In genomic region chr17:30706646-30707335, GRCh38 we compare ENCODE assay signal across 8 cellular contexts.
DNase-seq lines count a peak whose midpoint lies in the region; ATAC-seq and TF ChIP-seq lines count a peak whose summit lies in the region.
"Not testable (repeated sequence)": the region's sequence is repeated elsewhere in the genome, so short reads cannot be mapped to it uniquely, and the experiment has no call there.

No MANE protein-coding gene starts in this region.

- not testable (repeated sequence) for H3K56ac ChIP-seq in H9 (ENCODE audit: insufficient read length, low read depth, low read length)

- WGBS in H9 (ENCODE audit: extremely low coverage, insufficient read length, low lambda C conversion rate): no CpG with 5 or more reads among the region's 9 CpGs

- not testable (repeated sequence) for H2BK120ac ChIP-seq in H9 (ENCODE audit: low read depth, low read length, poor library complexity, severe bottlenecking)

- H3K4ac ChIP-seq in H9 (ENCODE audit: low read depth, low read length): not testable (repeated sequence)

- not testable (repeated sequence) for H3K36me3 ChIP-seq in SK-N-MC (ENCODE audit: insufficient read depth, low read length); iPS-15b (ENCODE audit: control insufficient read depth, insufficient read depth, low read length)

- not testable (repeated sequence) for H2AFZ ChIP-seq in H9 (ENCODE audit: low read length)

- not testable (repeated sequence) for H4K8ac ChIP-seq in H9 (replicated peaks; ENCODE audit: insufficient read length, low read depth, low read length)

- H3K27me3 Mint-ChIP-seq in CD4-positive, alpha-beta T cell; H9 (ENCODE audit: low read depth): not testable (repeated sequence)
- peaks cover 16% of the 10 kb centered on the region for H3K27me3 Mint-ChIP-seq in brain
- peaks cover 2 to 16% (median 4%) of the 10 kb centered on the region in 5 donors for H3K27me3 Mint-ChIP-seq in naive thymus-derived CD8-positive, alpha-beta T cell

- H3K79me2 ChIP-seq in H9 (ENCODE audit: insufficient read depth, low read length): peaks cover 15% of the 10 kb centered on the region; the same call in 1 of the 2 replicates

- not testable (repeated sequence) for H3K23me2 ChIP-seq in H9 (ENCODE audit: insufficient read length, low read depth, low read length, poor library complexity, severe bottlenecking)

- peak overlapping the region; percentile 93 for H3K4me3 ChIP-seq in SK-N-MC
- H3K4me3 ChIP-seq in iPS-15b (ENCODE audit: low read depth, low read length): peak overlapping the region; percentile 83

- peak overlapping the region; percentile 72 for H3K4me3 Mint-ChIP-seq in CD4-positive, alpha-beta T cell
- H3K4me3 Mint-ChIP-seq in H9: peak overlapping the region; percentile 95 to 99
- H3K4me3 Mint-ChIP-seq in brain: peak overlapping the region; percentile 95 to 99 (median 96)
- H3K4me3 Mint-ChIP-seq in naive thymus-derived CD8-positive, alpha-beta T cell: peak overlapping the region in 9 of 10 donors; percentile 8 to 99 (median 95)
- peak overlapping the region; percentile 97 for H3K4me3 Mint-ChIP-seq in stimulated activated effector memory CD8-positive, alpha-beta T cell treated with anti-CD3 and anti-CD28 coated beads, Interleukin-12 subunit alpha, Interleukin-12 subunit beta, amount 100 ng/mL, for 72 hours

- not testable (repeated sequence) for H2BK15ac ChIP-seq in H9 (ENCODE audit: low read depth, low read length)

- H4K91ac ChIP-seq in H9 (ENCODE audit: insufficient read length, low read depth, low read length): not testable (repeated sequence)

- H4K5ac ChIP-seq in H9 (ENCODE audit: insufficient read length, low read depth, low read length): not testable (repeated sequence)

- not testable (repeated sequence) for H2BK20ac ChIP-seq in H9 (ENCODE audit: low read depth, low read length, poor library complexity, severe bottlenecking)

- not testable (repeated sequence) for DNase-seq in CD4-positive, alpha-beta T cell; H9; SK-N-MC (ENCODE audit: low read depth, low spot score); stimulated activated effector memory CD8-positive, alpha-beta T cell treated with anti-CD3 and anti-CD28 coated beads, Interleukin-12 subunit alpha, Interleukin-12 subunit beta, amount 100 ng/mL, for 72 hours (ENCODE audit: low spot score in 2 of 2)
- peak; percentile 25 for DNase-seq in MV-4-11 (lab: John Stamatoyannopoulos, UW)
- DNase-seq in naive thymus-derived CD8-positive, alpha-beta T cell: peak in 1 of 10 donors; percentile 7

- POLR2A ChIA-PET in CD4-positive, alpha-beta T cell (lab: Charles Lee): interaction anchor here (1.0 kb wide), 1 partner anchor 117 kb away, joined by 3 read pairs; no protein-coding TSS in a partner anchor
- POLR2A ChIA-PET in naive thymus-derived CD8-positive, alpha-beta T cell (lab: Charles Lee): interaction anchor here (1.2 kb wide), 1 partner anchor 24 kb away, joined by 3 read pairs; no protein-coding TSS in a partner anchor

- CTCF ChIA-PET in CD4-positive, alpha-beta T cell (lab: Charles Lee): not testable (repeated sequence)

- intact Hi-C loops in CD4-positive, alpha-beta T cell (cut with DNase I, micrococcal nuclease): not testable (repeated sequence)

- not testable (repeated sequence) for ATAC-seq in CD4-positive, alpha-beta T cell (ENCODE audit: poor library complexity); naive thymus-derived CD8-positive, alpha-beta T cell; stimulated activated effector memory CD8-positive, alpha-beta T cell treated with anti-CD3 and anti-CD28 coated beads, Interleukin-12 subunit alpha, Interleukin-12 subunit beta, amount 100 ng/mL, for 72 hours

- H2BK5ac ChIP-seq in H9 (ENCODE audit: insufficient read length, low read length): not testable (repeated sequence)

- not testable (repeated sequence) for H3T11ph ChIP-seq in H9 (ENCODE audit: low read length)

- not testable (repeated sequence) for H3K14ac ChIP-seq in H9 (ENCODE audit: insufficient read depth, low read length)

- not testable (repeated sequence) for H3K9me3 Mint-ChIP-seq in CD4-positive, alpha-beta T cell; H9; brain; naive thymus-derived CD8-positive, alpha-beta T cell; stimulated activated effector memory CD8-positive, alpha-beta T cell treated with anti-CD3 and anti-CD28 coated beads, Interleukin-12 subunit alpha, Interleukin-12 subunit beta, amount 100 ng/mL, for 72 hours

- H3K4me1 ChIP-seq in H9 (ENCODE audit: insufficient read depth, low read length); iPS-15b (ENCODE audit: control insufficient read depth, insufficient read depth, low read length): not testable (repeated sequence)

- H4K20me1 ChIP-seq in H9 (ENCODE audit: control insufficient read depth, insufficient read depth, insufficient read length): not testable (repeated sequence)

- not testable (repeated sequence) for TF ChIP-seq CTCF in CD4-positive, alpha-beta T cell (IDR thresholded peaks at IDR 0.05); H9 (conservative IDR thresholded peaks at IDR 0.05); brain (conservative IDR thresholded peaks at IDR 0.05)

- H2AK5ac ChIP-seq in H9 (ENCODE audit: insufficient read length, low read length): not testable (repeated sequence)

- not testable (repeated sequence) for H2BK12ac ChIP-seq in H9 (ENCODE audit: insufficient read length, low read depth, low read length)

- not testable (repeated sequence) for H3K23ac ChIP-seq in H9 (ENCODE audit: insufficient read length, low read depth, low read length)

- not testable (repeated sequence) for H3K27ac Mint-ChIP-seq in CD4-positive, alpha-beta T cell; naive thymus-derived CD8-positive, alpha-beta T cell; stimulated activated effector memory CD8-positive, alpha-beta T cell treated with anti-CD3 and anti-CD28 coated beads, Interleukin-12 subunit alpha, Interleukin-12 subunit beta, amount 100 ng/mL, for 72 hours
- peak overlapping the region; percentile 99 to 100 (median 100); a peak in 6 of 7 replicates for H3K27ac Mint-ChIP-seq in H9
- H3K27ac Mint-ChIP-seq in brain: peak overlapping the region; percentile 100

- H3K36me3 Mint-ChIP-seq in CD4-positive, alpha-beta T cell (ENCODE audit: low read depth): peaks cover 17% of the 10 kb centered on the region
- H3K36me3 Mint-ChIP-seq in H9 (ENCODE audit: insufficient read depth in 1 of 3, low read depth in 3 of 3): peaks cover 0 to 22% (median 11%) of the 10 kb centered on the region in 3 experiments; a peak in 6 of 7 replicates
- not testable (repeated sequence) for H3K36me3 Mint-ChIP-seq in brain; naive thymus-derived CD8-positive, alpha-beta T cell; stimulated activated effector memory CD8-positive, alpha-beta T cell treated with anti-CD3 and anti-CD28 coated beads, Interleukin-12 subunit alpha, Interleukin-12 subunit beta, amount 100 ng/mL, for 72 hours

- H3K27me3 ChIP-seq in CD4-positive, alpha-beta T cell (ENCODE audit: control insufficient read depth, insufficient read depth, low read length); H9 (ENCODE audit: insufficient read depth, low read length); iPS-15b (ENCODE audit: control insufficient read depth, insufficient read depth, low read length): not testable (repeated sequence)

- not testable (repeated sequence) for H3K9ac ChIP-seq in H9 (ENCODE audit: extremely low read depth, insufficient read length, low read length); SK-N-MC (ENCODE audit: insufficient read length)
- H3K9ac ChIP-seq in iPS-15b (ENCODE audit: low read depth, low read length): peak overlapping the region; percentile 3

- not testable (repeated sequence) for H3K79me1 ChIP-seq in H9 (ENCODE audit: insufficient read depth, low read depth, low read length, poor library complexity, severe bottlenecking)

- H3K18ac ChIP-seq in H9 (ENCODE audit: insufficient read length, low read depth, low read length): not testable (repeated sequence)

- H3K27ac ChIP-seq in CD4-positive, alpha-beta T cell (ENCODE audit: low read depth, low read length); H9 (ENCODE audit: insufficient read length, low read depth, low read length): not testable (repeated sequence)
- 0 out of 2 replicates have a peak overlapping the region, but pooled peaks have one; percentile 31 for H3K27ac ChIP-seq in SK-N-MC

- H3K4me2 ChIP-seq in H9 (ENCODE audit: insufficient read depth, insufficient read length, low read length): peak overlapping the region; percentile 62

- not testable (repeated sequence) for H3K9me3 ChIP-seq in CD4-positive, alpha-beta T cell (ENCODE audit: control insufficient read depth, low read length); H9 (ENCODE audit: control insufficient read depth, low read depth, low read length); SK-N-MC (ENCODE audit: low read depth, low read length); iPS-15b (ENCODE audit: control insufficient read depth, insufficient read depth, low read length)

- H3K4me1 Mint-ChIP-seq in CD4-positive, alpha-beta T cell (ENCODE audit: low read depth): peaks cover 34% of the 10 kb centered on the region
- H3K4me1 Mint-ChIP-seq in H9: peaks cover 30 to 43% of the 10 kb centered on the region in 2 experiments
- H3K4me1 Mint-ChIP-seq in brain: peaks cover 35% of the 10 kb centered on the region
- H3K4me1 Mint-ChIP-seq in naive thymus-derived CD8-positive, alpha-beta T cell: peaks cover 26 to 46% (median 38%) of the 10 kb centered on the region in 4 donors
- H3K4me1 Mint-ChIP-seq in stimulated activated effector memory CD8-positive, alpha-beta T cell treated with anti-CD3 and anti-CD28 coated beads, Interleukin-12 subunit alpha, Interleukin-12 subunit beta, amount 100 ng/mL, for 72 hours: peaks cover 43% of the 10 kb centered on the region
